8 cellular contexts compared by ENCODE assay signal in the genomic region with DNA sequence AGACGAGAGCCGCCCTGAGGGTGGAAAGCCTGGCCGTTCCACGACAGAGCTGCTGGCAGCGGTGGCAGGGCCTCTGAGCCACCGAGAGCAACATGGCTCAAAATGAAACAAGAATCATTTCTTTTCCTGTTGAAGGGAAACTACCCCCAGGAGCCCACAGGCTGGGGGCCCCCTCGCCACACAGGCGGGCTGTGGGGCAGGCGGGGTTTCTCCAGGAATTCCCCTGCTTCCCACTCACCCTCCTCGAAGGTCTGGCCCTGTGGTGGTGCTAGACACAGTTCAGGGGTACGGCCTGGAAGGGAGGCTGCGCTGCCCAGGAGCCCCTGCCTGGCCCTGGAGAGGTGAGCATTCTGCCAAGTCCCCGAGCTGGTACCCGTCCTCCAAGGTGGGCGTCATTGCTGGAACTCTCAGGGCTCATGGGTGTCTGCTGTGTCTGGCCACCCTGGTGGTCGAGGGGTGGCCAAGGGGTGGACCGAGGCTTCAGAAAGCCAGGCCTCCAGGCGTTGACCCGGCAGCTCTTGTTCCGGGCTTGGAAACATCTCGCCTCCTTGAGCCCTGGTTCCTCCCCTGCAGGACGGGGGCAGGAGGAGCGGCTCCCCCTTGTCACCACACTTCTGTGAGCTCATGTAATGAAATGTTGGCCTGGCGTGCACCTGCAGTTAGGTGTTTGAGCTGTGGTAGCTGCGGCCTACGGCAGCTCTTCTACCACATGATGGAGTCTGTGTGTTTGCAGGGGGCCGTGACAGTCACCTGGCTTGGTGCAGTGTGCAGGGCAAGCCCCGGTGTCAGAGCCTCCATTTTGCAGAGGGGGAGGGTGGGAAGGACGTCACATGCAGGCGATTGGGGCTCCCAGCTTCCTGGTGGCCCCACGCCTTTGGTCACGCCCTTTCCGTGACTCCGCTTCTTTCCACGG.
DNase-seq lines count a peak whose midpoint lies in the region; ATAC-seq and TF ChIP-seq lines count a peak whose summit lies in the region.

No MANE protein-coding gene starts in this region.

- no peaks in the 10 kb centered on the region for H3K36me3 Mint-ChIP-seq in type B pancreatic cell

- intact Hi-C loops in left colon (cut with DNase I, micrococcal nuclease), result no loop called here

- ATAC-seq in GM18505 (IDR thresholded peaks at IDR 0.05; ENCODE audit: unreplicated experiment) (peak; percentile 41), HG02852 (IDR thresholded peaks at IDR 0.05; ENCODE audit: unreplicated experiment) (peak; percentile 46), left colon (peak; percentile 23)

- H3K4me3 Mint-ChIP-seq in type B pancreatic cell, result no peak overlapping the region

- peaks cover 7% of the 10 kb centered on the region for H3K4me1 Mint-ChIP-seq in type B pancreatic cell (ENCODE audit: unreplicated experiment)

- TF ChIP-seq CTCF in type B pancreatic cell (conservative IDR thresholded peaks at IDR 0.05), result no peak

- DNase-seq in activated CD4-positive, alpha-beta T cell treated with anti-CD3 and anti-CD28 coated beads, Interleukin-2, amount 50 U/mL, for 1 hour, result peak; percentile 67
- DNase-seq in left colon, result no peak
- DNase-seq in type B pancreatic cell (ENCODE audit: extremely low spot score, unreplicated experiment), result no peak
- DNase-seq in islet precursor cell, result no peak
- no peak for DNase-seq in NCI-H2227 (lab: John Stamatoyannopoulos, UW; ENCODE audit: unreplicated experiment)
- no peak for DNase-seq in putamen (ENCODE audit: low spot score)

- TF ChIP-seq POLR2A in GM18505 (IDR thresholded peaks at IDR 0.05; ENCODE audit: borderline replicate concordance, extremely low read depth, insufficient read depth, insufficient read length), result peak; percentile 82

- peak overlapping the region; percentile 72 for H3K27ac Mint-ChIP-seq in type B pancreatic cell

- no peaks in the 10 kb centered on the region for H3K27me3 Mint-ChIP-seq in type B pancreatic cell

- no peaks in the 10 kb centered on the region for H3K9me3 Mint-ChIP-seq in type B pancreatic cell
